ENCODE assay signal across 8 cellular contexts in the genomic region with DNA sequence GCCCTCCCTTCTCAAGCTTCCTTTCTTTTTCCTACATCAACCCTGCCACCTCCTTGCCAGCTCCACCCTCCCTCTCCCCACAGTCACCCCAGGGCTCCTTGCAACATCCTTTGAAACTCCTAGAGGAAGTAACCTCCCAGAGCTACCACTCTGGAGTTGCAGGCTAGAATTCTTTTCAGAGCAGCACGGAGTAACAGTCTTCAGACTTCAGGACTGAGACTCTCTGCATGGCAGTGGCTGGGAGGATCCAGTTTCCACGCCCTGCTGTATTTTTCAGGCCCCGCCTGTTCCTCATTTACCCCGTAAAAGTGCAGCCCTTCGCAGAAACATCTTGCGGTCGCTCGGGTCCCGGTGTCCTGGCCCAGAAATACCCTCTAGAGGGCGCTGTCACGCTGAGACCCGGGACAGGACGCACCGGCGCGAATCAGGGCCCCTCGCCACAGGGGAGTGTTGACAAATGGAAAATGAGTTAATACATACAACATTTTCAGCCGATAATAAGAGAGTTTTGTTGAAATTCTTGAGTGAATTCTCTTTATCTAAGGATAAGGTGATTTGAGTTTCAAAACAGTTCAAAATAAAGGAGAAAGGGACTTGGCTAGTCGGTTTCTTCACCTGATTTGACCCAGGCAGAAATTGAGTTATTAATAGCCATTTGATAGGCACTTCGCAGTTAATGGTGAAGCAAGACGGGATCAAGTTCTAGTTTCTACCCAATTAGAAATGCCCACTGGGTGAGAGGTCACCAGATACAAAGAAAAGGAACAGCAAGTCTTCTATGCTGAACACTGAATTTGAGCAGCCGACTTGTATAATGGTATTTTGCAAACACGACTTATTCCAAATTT. TPM values are rescaled to one million over a fixed set of nuclear protein-coding genes. Genes with fewer than 3 reads are reported as not detected.
DNase-seq lines count a peak whose midpoint lies in the region; ATAC-seq and TF ChIP-seq lines count a peak whose summit lies in the region.

No MANE protein-coding gene starts in this region.

- no peaks in the 10 kb centered on the region for H3K9me3 Mint-ChIP-seq in activated CD8-positive, alpha-beta T cell treated with anti-CD3 and anti-CD28 coated beads for 36 hours

- peaks cover 12% of the 10 kb centered on the region for H3K4me1 Mint-ChIP-seq in activated CD8-positive, alpha-beta T cell treated with anti-CD3 and anti-CD28 coated beads for 36 hours (ENCODE audit: low read depth)

- DNase-seq in A673 (ENCODE audit: low spot score) (peak; percentile 90), NCI-H82 (lab: John Stamatoyannopoulos, UW) (peak; percentile 83), medulla oblongata (ENCODE audit: extremely low spot score) (peak; percentile 87)
- DNase-seq in activated CD8-positive, alpha-beta T cell treated with anti-CD3 and anti-CD28 coated beads for 36 hours, result peak; percentile 94
- DNase-seq in stimulated activated CD8-positive, alpha-beta memory T cell treated with anti-CD3 and anti-CD28 coated beads, Interleukin-12 subunit alpha, Interleukin-12 subunit beta, amount 100 ng/mL, for 24 hours (ENCODE audit: extremely low read depth), result peak; percentile 63

- peaks cover 10% of the 10 kb centered on the region for H3K27me3 Mint-ChIP-seq in activated CD8-positive, alpha-beta T cell treated with anti-CD3 and anti-CD28 coated beads for 36 hours

- peak overlapping the region; percentile 44 for H3K4me3 Mint-ChIP-seq in activated CD8-positive, alpha-beta T cell treated with anti-CD3 and anti-CD28 coated beads for 36 hours

- CTCF ChIA-PET in A673 (lab: Charles Lee), result interaction anchor here (0.6 to 1.0 kb wide), 3 partner anchors 91 to 1321 kb away, joined by 3 to 4 read pairs (median 4); a partner anchor contains a TSS
- CTCF ChIA-PET in activated CD8-positive, alpha-beta T cell treated with anti-CD3 and anti-CD28 coated beads for 36 hours (lab: Charles Lee), result interaction anchor here (0.7 to 24.8 kb wide), 15 partner anchors 13 to 225 kb away, joined by 3 to 541 read pairs (median 4); no protein-coding TSS in a partner anchor

- POLR2A ChIA-PET in A673 (lab: Charles Lee; ENCODE audit: low non-redundant PET), result no interaction called here
- POLR2A ChIA-PET in activated CD8-positive, alpha-beta T cell treated with anti-CD3 and anti-CD28 coated beads for 36 hours (lab: Charles Lee), result interaction anchor here (0.8 to 1.2 kb wide), 2 partner anchors 69 to 99 kb away, joined by 4 read pairs; no protein-coding TSS in a partner anchor

- H3K27ac ChIP-seq in A673 (ENCODE audit: low read depth, low read length, poor library complexity, severe bottlenecking) (no peak overlapping the region), duodenal mucosa (ENCODE audit: low read depth, low read length) (no peak overlapping the region)

- no peaks in the 10 kb centered on the region for H3K36me3 ChIP-seq in A673 (ENCODE audit: insufficient read depth, low read length, poor library complexity, severe bottlenecking)
- no peaks in the 10 kb centered on the region for H3K36me3 ChIP-seq in duodenal mucosa (ENCODE audit: control insufficient read depth in 1 of 2, insufficient read depth in 2 of 2, low read length in 2 of 2)

- H3K4me1 ChIP-seq in A673 (ENCODE audit: insufficient read depth, low read length, poor library complexity, severe bottlenecking) (peaks cover 6% of the 10 kb centered on the region), duodenal mucosa (ENCODE audit: control insufficient read depth in 1 of 2, insufficient read depth in 2 of 2, low read length in 2 of 2) (peaks cover 11 to 13% of the 10 kb centered on the region in 2 donors)

- no peak overlapping the region for H3K9ac ChIP-seq in duodenal mucosa (ENCODE audit: low read depth in 1 of 2, low read length in 2 of 2)

- H3K27ac Mint-ChIP-seq in activated CD8-positive, alpha-beta T cell treated with anti-CD3 and anti-CD28 coated beads for 36 hours, result no peak overlapping the region

- no TSS peak for BruUV-seq in A673 (replicated peaks; lab: Mats Ljungman, UMichigan)

- H3K4me3 ChIP-seq in A673 (ENCODE audit: low read depth, low read length, poor library complexity, severe bottlenecking), result peak overlapping the region; percentile 25
- H3K4me3 ChIP-seq in duodenal mucosa (ENCODE audit: low read depth in 1 of 2, low read length in 2 of 2), result peak overlapping the region; percentile 23 to 25

- H3K27me3 ChIP-seq in A673 (replicated peaks; ENCODE audit: insufficient read depth, low read depth, low read length, poor library complexity), result peaks cover 14% of the 10 kb centered on the region
- peaks cover 4 to 11% of the 10 kb centered on the region in 2 donors for H3K27me3 ChIP-seq in duodenal mucosa (ENCODE audit: control insufficient read depth in 1 of 2, insufficient read depth in 2 of 2, low read length in 2 of 2)

- H3K36me3 Mint-ChIP-seq in activated CD8-positive, alpha-beta T cell treated with anti-CD3 and anti-CD28 coated beads for 36 hours (ENCODE audit: low read depth), result no peaks in the 10 kb centered on the region

- intact Hi-C loops in A673 (cut with micrococcal nuclease; ENCODE audit: unreplicated experiment), result loop anchor here (2.0 to 5.0 kb wide), 2 partner anchors 90 to 556 kb away; a partner anchor contains a TSS
- intact Hi-C loops in activated CD8-positive, alpha-beta T cell treated with anti-CD3 and anti-CD28 coated beads for 36 hours (cut with micrococcal nuclease), result loop anchor here (1.0 kb wide), 1 partner anchor 92 kb away; no protein-coding TSS in a partner anchor

- peak; percentile 69 for ATAC-seq in GM18517 (IDR thresholded peaks at IDR 0.05; ENCODE audit: unreplicated experiment)
- ATAC-seq in HG03159 (IDR thresholded peaks at IDR 0.05; ENCODE audit: unreplicated experiment), result peak; percentile 75
- ATAC-seq in activated CD8-positive, alpha-beta T cell treated with anti-CD3 and anti-CD28 coated beads for 36 hours, result peak; percentile 94

- H3K9me3 ChIP-seq in A673 (ENCODE audit: low read depth, low read length, poor library complexity, severe bottlenecking) (no peaks in the 10 kb centered on the region), duodenal mucosa (ENCODE audit: control insufficient read depth in 1 of 2, low read length in 2 of 2) (no peaks in the 10 kb centered on the region)

- TF ChIP-seq CTCF in A673 (conservative IDR thresholded peaks at IDR 0.05; ENCODE audit: low read depth, low read length), result peak; percentile 97
- peak; percentile 96 for TF ChIP-seq CTCF in activated CD8-positive, alpha-beta T cell treated with anti-CD3 and anti-CD28 coated beads for 36 hours (IDR thresholded peaks at IDR 0.05)

RNA-seq across cellular contexts. Expression of a gene that starts 18.5 kb away (rescaled TPM):
- total RNA-seq in A673 (2021), result not detected in 2 replicates
- not detected for total RNA-seq in activated CD8-positive, alpha-beta T cell treated with anti-CD3 and anti-CD28 coated beads for 36 hours

RNA-seq across cellular contexts. Expression of a gene that starts 58.0 kb away (rescaled TPM):
- 35.2 and 38.5 TPM in 2 replicates for total RNA-seq in A673 (2021)
- total RNA-seq in activated CD8-positive, alpha-beta T cell treated with anti-CD3 and anti-CD28 coated beads for 36 hours, result 10 to 100 TPM; 31.9 to 36.5 TPM
